ENCODE assay signal across 10 cellular contexts in the genomic region with DNA sequence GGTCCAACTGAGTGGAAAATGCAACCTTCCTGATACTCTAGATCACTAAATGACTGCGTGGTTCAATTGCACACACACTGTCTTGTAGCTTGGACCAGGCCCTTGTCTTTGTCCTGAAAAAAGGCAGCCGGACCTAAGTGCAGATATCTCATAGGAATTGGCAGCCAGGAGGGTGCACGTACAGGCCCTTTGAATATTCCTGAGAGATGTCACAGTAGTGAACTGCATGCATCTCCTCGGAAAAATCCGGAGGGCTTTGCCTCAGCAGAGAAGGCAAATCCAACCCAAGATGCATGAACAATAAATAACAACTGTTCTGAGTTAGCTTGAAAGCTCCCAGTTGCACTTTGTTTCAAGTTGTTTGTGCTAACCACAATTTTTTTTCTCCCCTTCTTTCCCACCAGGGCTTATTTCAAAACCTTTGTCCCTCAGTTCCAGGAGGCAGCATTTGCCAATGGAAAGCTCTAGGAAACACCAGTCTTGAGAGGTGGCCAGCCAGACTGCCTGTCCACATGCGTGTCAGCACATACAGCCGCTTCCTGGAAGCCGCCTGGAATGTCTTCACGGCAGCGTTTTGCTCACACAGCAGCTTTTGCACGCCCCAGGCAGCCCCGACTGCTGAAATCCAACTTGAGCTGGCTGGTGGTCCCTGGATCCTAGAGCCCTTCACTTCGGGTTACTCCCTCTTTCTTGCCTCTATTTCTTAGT. TPM values are rescaled to one million over a fixed set of nuclear protein-coding genes. Genes with fewer than 3 reads are reported as not detected.
A peak's percentile ranks its signal among the peaks of the same experiment; 100 is the strongest.
DNase-seq lines count a peak whose midpoint lies in the region; ATAC-seq and TF ChIP-seq lines count a peak whose summit lies in the region.
"Had no signal": no experiment of that assay in that cellular context is flagged by ENCODE, and none has a peak within 500 bp of the region (broad histone marks: within the 10 kb centered on the region; RNA-seq: fewer than 3 reads in every experiment).

No MANE protein-coding gene starts in this region.

- peaks cover 6 to 11% (median 7%) of the 10 kb centered on the region in 3 donors for H3K36me3 Mint-ChIP-seq in immature natural killer cell
- H3K36me3 Mint-ChIP-seq in activated CD4-positive, alpha-beta memory T cell treated with anti-CD3 and anti-CD28 coated beads, Interleukin-2, amount 10 ng/mL, durations not matched to agents 7 days and 5 days (ENCODE audit: low read depth) = peaks cover 7% of the 10 kb centered on the region

- H3K4me3 ChIP-seq in brain microvascular endothelial cell (ENCODE audit: low read depth, low read length) (no peak overlapping the region), skeletal muscle tissue (ENCODE audit: low read length in 3 of 3) (peak overlapping the region; percentile 10 to 41 (median 30))

- DNase-seq in ELF-1 (ENCODE audit: low read depth, low spot score) (peak; percentile 92), brain microvascular endothelial cell (peak; percentile 75), immature natural killer cell (no peak), GM13976 (ENCODE audit: low spot score) (no peak), activated gamma-delta T cell treated with Interleukin-2 at 50 U/mL for 16 hours (no peak)
- DNase-seq in activated CD4-positive, alpha-beta memory T cell treated with anti-CD3 and anti-CD28 coated beads, Interleukin-2, amount 10 ng/mL, durations not matched to agents 7 days and 5 days = no peak
- DNase-seq: hippocampal formation, NCI-H446 had no signal

- no peak overlapping the region for H3K4me3 Mint-ChIP-seq in immature natural killer cell
- H3K4me3 Mint-ChIP-seq in activated CD4-positive, alpha-beta memory T cell treated with anti-CD3 and anti-CD28 coated beads, Interleukin-2, amount 10 ng/mL, durations not matched to agents 7 days and 5 days = no peak overlapping the region

- H3K27me3 ChIP-seq in brain microvascular endothelial cell (replicated peaks) = no peaks in the 10 kb centered on the region
- no peaks in the 10 kb centered on the region for H3K27me3 ChIP-seq in skeletal muscle tissue (ENCODE audit: control insufficient read depth in 3 of 3, insufficient read depth in 3 of 3, low read length in 3 of 3)

- no peaks in the 10 kb centered on the region for H3K9me3 ChIP-seq in skeletal muscle tissue (ENCODE audit: control insufficient read depth in 3 of 3, low read length in 3 of 3)

- peaks cover 1 to 3% (median 3%) of the 10 kb centered on the region in 3 donors for H3K27me3 Mint-ChIP-seq in immature natural killer cell (ENCODE audit: low read depth in 3 of 3)
- H3K27me3 Mint-ChIP-seq in activated CD4-positive, alpha-beta memory T cell treated with anti-CD3 and anti-CD28 coated beads, Interleukin-2, amount 10 ng/mL, durations not matched to agents 7 days and 5 days = no peaks in the 10 kb centered on the region

- TF ChIP-seq CTCF in brain microvascular endothelial cell (IDR thresholded peaks at IDR 0.05; ENCODE audit: low read depth, low read length, missing control alignments) (peak; percentile 5), GM13976 (IDR thresholded peaks at IDR 0.05; ENCODE audit: borderline replicate concordance, control extremely low read depth, extremely low read depth, insufficient read depth, missing control alignments) (no peak)

- CTCF ChIA-PET in activated CD4-positive, alpha-beta memory T cell treated with anti-CD3 and anti-CD28 coated beads, Interleukin-2, amount 10 ng/mL, durations not matched to agents 7 days and 5 days (lab: Charles Lee) = no interaction called here

- H3K9ac ChIP-seq in skeletal muscle tissue (ENCODE audit: low read depth in 1 of 3, low read length in 3 of 3) = peak overlapping the region; percentile 50 to 75 (median 51)

- peaks cover 60 to 79% (median 73%) of the 10 kb centered on the region in 3 donors for H3K4me1 ChIP-seq in skeletal muscle tissue (ENCODE audit: control insufficient read depth in 3 of 3, insufficient read depth in 3 of 3, low read length in 3 of 3)

- no peak for ATAC-seq in GM21367 (IDR thresholded peaks at IDR 0.05; ENCODE audit: unreplicated experiment)

- in situ Hi-C loops in brain microvascular endothelial cell (cut with HindIII; ENCODE audit: low pct_ligation_motif_present, low sequenced_read_pairs) (no loop called here), GM13976 (cut with MboI; ENCODE audit: low sequenced_read_pairs, unreplicated experiment) (no loop called here)

- no peaks in the 10 kb centered on the region for H3K9me3 Mint-ChIP-seq in immature natural killer cell
- H3K9me3 Mint-ChIP-seq in activated CD4-positive, alpha-beta memory T cell treated with anti-CD3 and anti-CD28 coated beads, Interleukin-2, amount 10 ng/mL, durations not matched to agents 7 days and 5 days = no peaks in the 10 kb centered on the region

- peaks cover 18 to 28% of the 10 kb centered on the region in 2 donors for H3K4me1 Mint-ChIP-seq in immature natural killer cell
- peaks cover 5% of the 10 kb centered on the region for H3K4me1 Mint-ChIP-seq in activated CD4-positive, alpha-beta memory T cell treated with anti-CD3 and anti-CD28 coated beads, Interleukin-2, amount 10 ng/mL, durations not matched to agents 7 days and 5 days

- peak overlapping the region; percentile 22 for H3K27ac ChIP-seq in brain microvascular endothelial cell
- H3K27ac ChIP-seq in skeletal muscle tissue (ENCODE audit: low read depth, low read length) = peak overlapping the region; percentile 61

- POLR2A ChIA-PET in activated CD4-positive, alpha-beta memory T cell treated with anti-CD3 and anti-CD28 coated beads, Interleukin-2, amount 10 ng/mL, durations not matched to agents 7 days and 5 days (lab: Charles Lee) = no interaction called here

- H3K36me3 ChIP-seq in brain microvascular endothelial cell (replicated peaks) = no peaks in the 10 kb centered on the region
- no peaks in the 10 kb centered on the region for H3K36me3 ChIP-seq in skeletal muscle tissue (ENCODE audit: control insufficient read depth in 3 of 3, insufficient read depth in 3 of 3, low read length in 3 of 3)

- H3K27ac Mint-ChIP-seq in immature natural killer cell = peak overlapping the region in 5 of 6 donors; percentile 13 to 69 (median 68)
- no peak overlapping the region for H3K27ac Mint-ChIP-seq in activated CD4-positive, alpha-beta memory T cell treated with anti-CD3 and anti-CD28 coated beads, Interleukin-2, amount 10 ng/mL, durations not matched to agents 7 days and 5 days

RNA-seq across cellular contexts. Expression of gene FOSL2, which starts 54.5 kb away (rescaled TPM):
- polyA plus RNA-seq in immature natural killer cell = 10 to 100 TPM; 27.2 to 54.3 (median 28.7) TPM
- 10.4 TPM for total RNA-seq in skeletal muscle tissue
- 100 to 1,000 TPM in 1 of 2 experiments, 10 to 100 TPM in 1; 96.4 to 100 TPM for total RNA-seq in activated CD4-positive, alpha-beta memory T cell treated with anti-CD3 and anti-CD28 coated beads, Interleukin-2, amount 10 ng/mL, durations not matched to agents 7 days and 5 days

Comparison
In these comparisons a context has a peak if more than half of its experiments do, and no peak if none do; other contexts are left out.
1. DNase-seq: peak in ELF-1 (single experiment) and brain microvascular endothelial cell (single experiment); none in immature natural killer cell (0 of 3), GM13976 (single experiment), activated gamma-delta T cell treated with Interleukin-2 at 50 U/mL for 16 hours (single experiment) and activated CD4-positive, alpha-beta memory T cell treated with anti-CD3 and anti-CD28 coated beads, Interleukin-2, amount 10 ng/mL, durations not matched to agents 7 days and 5 days (single experiment).